30 cellular contexts compared by ENCODE assay signal in genomic region chr1:231990388-231990787, GRCh38.
DNase-seq lines count a peak whose midpoint lies in the region; ATAC-seq, FAIRE-seq and TF ChIP-seq lines count a peak whose summit lies in the region.
"Had no signal": no experiment of that assay in that cellular context is flagged by ENCODE, and none has a peak within 500 bp of the region (broad histone marks: within the 10 kb centered on the region; RNA-seq: fewer than 3 reads in every experiment).

No MANE protein-coding gene starts in this region.

- no peaks in the 10 kb centered on the region for H3K9me3 Mint-ChIP-seq in WTC11
- H3K9me3 Mint-ChIP-seq: activated CD4-positive, alpha-beta T cell treated with anti-CD3 and anti-CD28 coated beads, Interleukin-2, amount 10 ng/mL, durations not matched to agents 24 days and 14 days; endodermal cell; H9; nephron progenitor cell; type B pancreatic cell had no signal

- no peak for FAIRE-seq in RCC 7860 (lab: Jason Lieb, UNC)
- FAIRE-seq: A549, GM12878, HTR-8/SVneo had no signal

- CTCF ChIA-PET in WTC11 (lab: Charles Lee) = interaction anchor here (0.6 kb wide), 1 partner anchor 762 kb away, joined by 4 read pairs; no protein-coding TSS in a partner anchor

- ATAC-seq in left ventricle myocardium superior (peak; percentile 63), WTC11 (no peak), HG03196 (IDR thresholded peaks at IDR 0.05; ENCODE audit: unreplicated experiment) (no peak)
- ATAC-seq: A549, GM12878 had no signal

- H3K4me3 ChIP-seq in AG10803 (ENCODE audit: low read length) (no peak overlapping the region), choroid plexus epithelial cell (ENCODE audit: low read depth, low read length) (no peak overlapping the region)
- H3K4me3 ChIP-seq: A549, adrenal gland, BLaER1, coronary artery, GM12878, stomach had no signal

- POLR2A ChIA-PET in WTC11 (lab: Charles Lee) = no interaction called here

- intact Hi-C loops in left ventricle myocardium superior (cut with micrococcal nuclease) = no loop called here

- no peak overlapping the region for H3K27ac Mint-ChIP-seq in WTC11
- H3K27ac Mint-ChIP-seq: activated CD4-positive, alpha-beta T cell treated with anti-CD3 and anti-CD28 coated beads, Interleukin-2, amount 10 ng/mL, durations not matched to agents 24 days and 14 days; endodermal cell; H9; nephron progenitor cell; type B pancreatic cell had no signal

- TF ChIP-seq CTCF in AG10803 (conservative IDR thresholded peaks at IDR 0.05; ENCODE audit: low read length) (no peak), choroid plexus epithelial cell (conservative IDR thresholded peaks at IDR 0.05; ENCODE audit: low read depth, low read length) (no peak), WTC11 (IDR thresholded peaks at IDR 0.05) (no peak)

- DNase-seq in AG10803 (ENCODE audit: low read depth) (peak; percentile 16), choroid plexus epithelial cell (ENCODE audit: low read depth) (peak; percentile 21), left ventricle myocardium superior (no peak), pulmonary artery endothelial cell (ENCODE audit: low read depth, low spot score) (peak; percentile 91), WTC11 (ENCODE audit: low spot score) (no peak), RCC 7860 (ENCODE audit: low spot score) (no peak), NCI-H1092 (lab: John Stamatoyannopoulos, UW) (no peak)
- DNase-seq: activated CD4-positive, alpha-beta T cell treated with anti-CD3 and anti-CD28 coated beads, Interleukin-2, amount 10 ng/mL, durations not matched to agents 24 days and 14 days; activated naive CD4-positive, alpha-beta T cell; activated T-cell treated with anti-CD3 and anti-CD28 coated beads, Interleukin-2, amount 50 U/mL, for 48 hours; endodermal cell; glutamatergic neuron; H9; KG1; MM.1S; NCI-H1436 treated with DMSO at 0.1 percent for 48 hours; NCI-H2107; NCI-H510A; nephron progenitor cell; NK-92 treated with Interleukin-12 subunit alpha and Interleukin-12 subunit beta, amount 100 ng/mL, for 24 hours; stomach; T-helper 2 cell had no signal

- H3K36me3 Mint-ChIP-seq in WTC11 = no peaks in the 10 kb centered on the region
- H3K36me3 Mint-ChIP-seq: type B pancreatic cell had no signal

- no peak overlapping the region for H3K4me3 Mint-ChIP-seq in WTC11
- H3K4me3 Mint-ChIP-seq: activated CD4-positive, alpha-beta T cell treated with anti-CD3 and anti-CD28 coated beads, Interleukin-2, amount 10 ng/mL, durations not matched to agents 24 days and 14 days; endodermal cell; nephron progenitor cell; type B pancreatic cell had no signal

- no peaks in the 10 kb centered on the region; the same call in none of the 2 replicates for H3K27me3 Mint-ChIP-seq in WTC11 (ENCODE audit: low read depth)
- H3K27me3 Mint-ChIP-seq: activated CD4-positive, alpha-beta T cell treated with anti-CD3 and anti-CD28 coated beads, Interleukin-2, amount 10 ng/mL, durations not matched to agents 24 days and 14 days; type B pancreatic cell had no signal

- peaks cover 9% of the 10 kb centered on the region for H3K4me1 Mint-ChIP-seq in WTC11
- H3K4me1 Mint-ChIP-seq: activated CD4-positive, alpha-beta T cell treated with anti-CD3 and anti-CD28 coated beads, Interleukin-2, amount 10 ng/mL, durations not matched to agents 24 days and 14 days had no signal

TF ChIP-seq in WTC11, 78 proteins besides CTCF, POLR2A, EP300 and RAD21 (continues in another document):
- no peak for TF ChIP-seq MLX (CRISPR knock-in tag; IDR thresholded peaks at IDR 0.05)
- TF ChIP-seq ZNF423 (CRISPR knock-in tag; IDR thresholded peaks at IDR 0.05) = no peak
- TF ChIP-seq ZNF416 (CRISPR knock-in tag; IDR thresholded peaks at IDR 0.05) = no peak
- TF ChIP-seq ZNF121 (CRISPR knock-in tag; IDR thresholded peaks at IDR 0.05) = no peak
- no peak for TF ChIP-seq ZNF425 (CRISPR knock-in tag; conservative IDR thresholded peaks at IDR 0.05)
- no peak for TF ChIP-seq GTF2I (CRISPR knock-in tag; conservative IDR thresholded peaks at IDR 0.05)
- TF ChIP-seq ZNF671 (CRISPR knock-in tag; IDR thresholded peaks at IDR 0.05) = no peak
- no peak for TF ChIP-seq NR2C2 (CRISPR knock-in tag; IDR thresholded peaks at IDR 0.05)
- TF ChIP-seq ELF4 (CRISPR knock-in tag; IDR thresholded peaks at IDR 0.05; ENCODE audit: low read depth) = no peak
- no peak for TF ChIP-seq ZNF317 (CRISPR knock-in tag; IDR thresholded peaks at IDR 0.05; ENCODE audit: borderline replicate concordance, low read depth)
- TF ChIP-seq TEAD4 (CRISPR knock-in tag; IDR thresholded peaks at IDR 0.05) = no peak
- no peak for TF ChIP-seq ESRRA (CRISPR knock-in tag; IDR thresholded peaks at IDR 0.05; ENCODE audit: borderline replicate concordance)
- no peak for TF ChIP-seq ARID4B (CRISPR knock-in tag; IDR thresholded peaks at IDR 0.05; ENCODE audit: borderline replicate concordance)

Comparison
In these comparisons a context has a peak if more than half of its experiments do, and no peak if none do; other contexts are left out.
1. DNase-seq: peak in AG10803 (single experiment), choroid plexus epithelial cell (single experiment) and pulmonary artery endothelial cell (single experiment); none in left ventricle myocardium superior (single experiment), WTC11 (single experiment), RCC 7860 (single experiment) and NCI-H1092 (single experiment).